Comparison of ENCODE assay signal across 10 cellular contexts in genomic region chr16:69469807-69470561, GRCh38. TPM values are rescaled to one million over a fixed set of nuclear protein-coding genes. Genes with fewer than 3 reads are reported as not detected.
DNase-seq lines count a peak whose midpoint lies in the region; ATAC-seq and TF ChIP-seq lines count a peak whose summit lies in the region.
"Had no signal": no experiment of that assay in that cellular context is flagged by ENCODE, and none has a peak within 500 bp of the region (broad histone marks: within the 10 kb centered on the region; RNA-seq: fewer than 3 reads in every experiment).

No MANE protein-coding gene starts in this region.

- H3K4me3 Mint-ChIP-seq in activated B cell treated with CpG ODN at 0.5 μM for 24 hours, result peak overlapping the region; percentile 66
- H3K4me3 Mint-ChIP-seq in effector memory CD8-positive, alpha-beta T cell, result no peak overlapping the region

- intact Hi-C loops in activated B cell treated with CpG ODN at 0.5 μM for 24 hours (cut with micrococcal nuclease), result loop anchor here (1.0 to 5.0 kb wide), 4 partner anchors 46 to 94 kb away; partner anchors contain the start of gene CYB5B

- TF ChIP-seq CTCF in 22Rv1 (IDR thresholded peaks at IDR 0.05), result no peak
- no peak for TF ChIP-seq CTCF in activated B cell treated with CpG ODN at 0.5 μM for 24 hours (IDR thresholded peaks at IDR 0.05)

- H3K27me3 Mint-ChIP-seq in activated B cell treated with CpG ODN at 0.5 μM for 24 hours, result no peaks in the 10 kb centered on the region
- H3K27me3 Mint-ChIP-seq in effector memory CD8-positive, alpha-beta T cell, result no peaks in the 10 kb centered on the region

- no peaks in the 10 kb centered on the region for H3K9me3 Mint-ChIP-seq in activated B cell treated with CpG ODN at 0.5 μM for 24 hours
- H3K9me3 Mint-ChIP-seq in effector memory CD8-positive, alpha-beta T cell, result no peaks in the 10 kb centered on the region

- peaks cover 44% of the 10 kb centered on the region for H3K4me1 Mint-ChIP-seq in activated B cell treated with CpG ODN at 0.5 μM for 24 hours
- peaks cover 8 to 10% of the 10 kb centered on the region in 2 donors for H3K4me1 Mint-ChIP-seq in effector memory CD8-positive, alpha-beta T cell (ENCODE audit: low read depth in 2 of 2)

- peak; percentile 23 for DNase-seq in activated B cell treated with CpG ODN at 0.5 μM for 24 hours
- no peak for DNase-seq in cerebellum (ENCODE audit: low spot score)
- DNase-seq in hepatic stellate cell (ENCODE audit: low spot score), result no peak
- no peak for DNase-seq in NK-92 treated with Interleukin-12 subunit alpha and Interleukin-12 subunit beta, amount 100 ng/mL, for 24 hours (lab: John Stamatoyannopoulos, UW)
- DNase-seq in effector memory CD8-positive, alpha-beta T cell, result no peak
- DNase-seq: NCI-H2081 treated with DMSO at 0.1 percent for 48 hours had no signal

- ATAC-seq in GM18873 (IDR thresholded peaks at IDR 0.05; ENCODE audit: low FRiP score, unreplicated experiment) (peak; percentile 67), HG03064 (IDR thresholded peaks at IDR 0.05; ENCODE audit: low read depth, unreplicated experiment) (peak; percentile 58), activated B cell treated with CpG ODN at 0.5 μM for 24 hours (ENCODE audit: low read depth) (peak; percentile 70)
- no peak for ATAC-seq in effector memory CD8-positive, alpha-beta T cell (replicated peaks)

- H3K36me3 Mint-ChIP-seq in activated B cell treated with CpG ODN at 0.5 μM for 24 hours (ENCODE audit: low read depth), result peaks cover 10% of the 10 kb centered on the region
- H3K36me3 Mint-ChIP-seq in effector memory CD8-positive, alpha-beta T cell (ENCODE audit: insufficient read depth), result peaks cover 1% of the 10 kb centered on the region

- H3K27ac Mint-ChIP-seq in activated B cell treated with CpG ODN at 0.5 μM for 24 hours, result peak overlapping the region; percentile 80
- H3K27ac Mint-ChIP-seq in effector memory CD8-positive, alpha-beta T cell, result no peak overlapping the region

- 0 out of 2 replicates have a peak overlapping the region, but pooled peaks have one; percentile 12 for H3K27ac ChIP-seq in 22Rv1
- H3K27ac ChIP-seq: breast epithelium had no signal

- POLR2A ChIA-PET in activated B cell treated with CpG ODN at 0.5 μM for 24 hours (lab: Charles Lee), result interaction anchor here (0.6 to 2.9 kb wide), 9 partner anchors 20 to 99 kb away, joined by 3 to 34 read pairs (median 5); partner anchors contain the start of genes CYB5B and NFAT5

- CTCF ChIA-PET in activated B cell treated with CpG ODN at 0.5 μM for 24 hours (lab: Charles Lee), result interaction anchor here (1.1 to 1.4 kb wide), 2 partner anchors 74 to 94 kb away, joined by 3 read pairs; no protein-coding TSS in a partner anchor

RNA-seq across cellular contexts. Expression of gene CYB5B, which starts 45.6 kb away (rescaled TPM):
- 112 and 115 TPM in 2 replicates for total RNA-seq in activated B cell treated with CpG ODN at 0.5 μM for 24 hours
- 59.9 TPM for total RNA-seq in cerebellum
